ENCODE assay signal across 8 cellular contexts in genomic region chr15:34366271-34367043, GRCh38. TPM values are rescaled to one million over a fixed set of nuclear protein-coding genes. Genes with fewer than 3 reads are reported as not detected.
DNase-seq lines count a peak whose midpoint lies in the region; ATAC-seq and TF ChIP-seq lines count a peak whose summit lies in the region.

No MANE protein-coding gene starts in this region.

- peak overlapping the region; percentile 77 to 89 for H3K9ac ChIP-seq in duodenal mucosa (ENCODE audit: low read depth in 1 of 2, low read length in 2 of 2)

- H3K9me3 ChIP-seq in duodenal mucosa (ENCODE audit: control insufficient read depth in 1 of 2, low read length in 2 of 2) (no peaks in the 10 kb centered on the region), right lobe of liver (no peaks in the 10 kb centered on the region)

- peak overlapping the region; percentile 99 for H3K4me3 Mint-ChIP-seq in activated CD4-positive, alpha-beta T cell treated with anti-CD3 and anti-CD28 coated beads, Interleukin-2, amount 10 ng/mL, durations not matched to agents 24 days and 14 days

- WGBS in right lobe of liver (ENCODE audit: insufficient coverage, low coverage, low lambda C conversion rate, missing lambda C conversion rate), result under 1% methylated on average over 23 of the region's 36 CpGs

- no peaks in the 10 kb centered on the region for H3K27me3 ChIP-seq in duodenal mucosa (ENCODE audit: control insufficient read depth in 1 of 2, insufficient read depth in 2 of 2, low read length in 2 of 2)
- no peaks in the 10 kb centered on the region for H3K27me3 ChIP-seq in right lobe of liver

- H3K27ac ChIP-seq in duodenal mucosa (ENCODE audit: low read depth, low read length), result peak overlapping the region; percentile 52
- H3K27ac ChIP-seq in right lobe of liver, result no peak overlapping the region

- peaks cover 1% of the 10 kb centered on the region for H3K27me3 Mint-ChIP-seq in activated CD4-positive, alpha-beta T cell treated with anti-CD3 and anti-CD28 coated beads, Interleukin-2, amount 10 ng/mL, durations not matched to agents 24 days and 14 days

- peak overlapping the region; percentile 95 for H3K27ac Mint-ChIP-seq in activated CD4-positive, alpha-beta T cell treated with anti-CD3 and anti-CD28 coated beads, Interleukin-2, amount 10 ng/mL, durations not matched to agents 24 days and 14 days

- peaks cover 38% of the 10 kb centered on the region for H3K4me1 Mint-ChIP-seq in activated CD4-positive, alpha-beta T cell treated with anti-CD3 and anti-CD28 coated beads, Interleukin-2, amount 10 ng/mL, durations not matched to agents 24 days and 14 days

- intact Hi-C loops in activated CD4-positive, alpha-beta T cell treated with anti-CD3 and anti-CD28 coated beads, Interleukin-2, amount 10 ng/mL, durations not matched to agents 24 days and 14 days (cut with micrococcal nuclease), result loop anchor here (1.0 to 10.0 kb wide), 7 partner anchors 23 to 332 kb away; partner anchors contain the start of genes AVEN, EMC7, GOLGA8A and NOP10
- intact Hi-C loops in right lobe of liver (cut with DNase I), result loop anchor here in 1 of 2 donors (10.0 kb wide), 1 partner anchor 122 kb away; no protein-coding TSS in a partner anchor

- ATAC-seq in GM21723 (IDR thresholded peaks at IDR 0.05; ENCODE audit: unreplicated experiment) (peak; percentile 29), right lobe of liver (peak; percentile 8 to 49 (median 21)), HG02571 (IDR thresholded peaks at IDR 0.05; ENCODE audit: unreplicated experiment) (no peak)

- H3K4me1 ChIP-seq in duodenal mucosa (ENCODE audit: control insufficient read depth in 1 of 2, insufficient read depth in 2 of 2, low read length in 2 of 2) (peaks cover 40 to 42% of the 10 kb centered on the region in 2 donors), right lobe of liver (peaks cover 0 to 6% (median 0%) of the 10 kb centered on the region in 4 donors)

- no peak for TF ChIP-seq POLR2A in right lobe of liver (IDR thresholded peaks at IDR 0.05)

- H3K9me3 Mint-ChIP-seq in activated CD4-positive, alpha-beta T cell treated with anti-CD3 and anti-CD28 coated beads, Interleukin-2, amount 10 ng/mL, durations not matched to agents 24 days and 14 days, result no peaks in the 10 kb centered on the region

- DNase-seq in Ammon's horn (ENCODE audit: low spot score), result peak; percentile 44
- peak; percentile 46 for DNase-seq in NCI-H2227 treated with DMSO at 0.1 percent for 48 hours (lab: John Stamatoyannopoulos, UW)
- DNase-seq in activated CD4-positive, alpha-beta T cell treated with anti-CD3 and anti-CD28 coated beads, Interleukin-2, amount 10 ng/mL, durations not matched to agents 24 days and 14 days, result peak; percentile 88
- DNase-seq in right lobe of liver, result peak; percentile 55 to 73 (median 64)
- DNase-seq in stimulated activated CD4-positive, alpha-beta T cell treated with anti-CD3 and anti-CD28 coated beads, Interleukin-4, amount 100 ng/mL, for 24 hours, result peak; percentile 45

- peaks cover 0 to 13% of the 10 kb centered on the region in 2 donors for H3K36me3 ChIP-seq in duodenal mucosa (ENCODE audit: control insufficient read depth in 1 of 2, insufficient read depth in 2 of 2, low read length in 2 of 2)
- H3K36me3 ChIP-seq in right lobe of liver, result no peaks in the 10 kb centered on the region

- peaks cover 19% of the 10 kb centered on the region for H3K36me3 Mint-ChIP-seq in activated CD4-positive, alpha-beta T cell treated with anti-CD3 and anti-CD28 coated beads, Interleukin-2, amount 10 ng/mL, durations not matched to agents 24 days and 14 days (ENCODE audit: low read depth)

- TF ChIP-seq CTCF in right lobe of liver (IDR thresholded peaks at IDR 0.05), result no peak

- H3K4me3 ChIP-seq in duodenal mucosa (ENCODE audit: low read depth in 1 of 2, low read length in 2 of 2) (peak overlapping the region; percentile 80 to 97), right lobe of liver (peak overlapping the region; percentile 78 to 95 (median 79))

RNA-seq across cellular contexts. Expression of gene LPCAT4, which starts 0.5 kb away (rescaled TPM):
- total RNA-seq in activated CD4-positive, alpha-beta T cell treated with anti-CD3 and anti-CD28 coated beads, Interleukin-2, amount 10 ng/mL, durations not matched to agents 24 days and 14 days, result 63.9 and 67.3 TPM in 2 replicates
- total RNA-seq in right lobe of liver, result 1 to 10 TPM; 3.2 to 6.7 (median 4.5) TPM

RNA-seq across cellular contexts. Expression of gene NUTM1, which starts 23.3 kb away (rescaled TPM):
- total RNA-seq in activated CD4-positive, alpha-beta T cell treated with anti-CD3 and anti-CD28 coated beads, Interleukin-2, amount 10 ng/mL, durations not matched to agents 24 days and 14 days, result not detected in 2 replicates
- not detected for total RNA-seq in right lobe of liver

RNA-seq across cellular contexts. Expression of gene NOP10, which starts 23.5 kb away (rescaled TPM):
- 238 and 250 TPM in 2 replicates for total RNA-seq in activated CD4-positive, alpha-beta T cell treated with anti-CD3 and anti-CD28 coated beads, Interleukin-2, amount 10 ng/mL, durations not matched to agents 24 days and 14 days
- 100 to 1,000 TPM in 2 of 6 experiments, 10 to 100 TPM in 4; 59.2 to 177 (median 79.2) TPM for total RNA-seq in right lobe of liver

RNA-seq across cellular contexts. Expression of gene SLC12A6, which starts 28.9 kb away (rescaled TPM):
- 18.4 and 19.4 TPM in 2 replicates for total RNA-seq in activated CD4-positive, alpha-beta T cell treated with anti-CD3 and anti-CD28 coated beads, Interleukin-2, amount 10 ng/mL, durations not matched to agents 24 days and 14 days
- 10 to 100 TPM in 1 of 6 experiments, 1 to 10 TPM in 5; 5.6 to 10.9 (median 7.5) TPM for total RNA-seq in right lobe of liver
